In genomic region chr5:188488-189481, GRCh38 we compare ENCODE assay signal across 8 cellular contexts. TPM values are rescaled to one million over a fixed set of nuclear protein-coding genes. Genes with fewer than 3 reads are reported as not detected.
A peak's percentile ranks its signal among the peaks of the same experiment; 100 is the strongest.
DNase-seq lines count a peak whose midpoint lies in the region; ATAC-seq and TF ChIP-seq lines count a peak whose summit lies in the region.

No MANE protein-coding gene starts in this region.

- no peaks in the 10 kb centered on the region for H3K36me3 Mint-ChIP-seq in T-helper 1 cell treated with Interleukin-12 subunit alpha and Interleukin-12 subunit beta and Interleukin-4 antibody, amounts not matched to agents 30 μg/mL and 1 μg/mL, for 36 hours (ENCODE audit: low read depth)

- peak; percentile 96 for DNase-seq in GM13977 (ENCODE audit: low spot score)
- peak; percentile 64 for DNase-seq in NCI-H1436 treated with DMSO at 0.1 percent for 48 hours (lab: John Stamatoyannopoulos, UW)
- DNase-seq in amygdala (lab: John Stamatoyannopoulos, UW): peak in 53 of 56 donors; percentile 3 to 82 (median 56)
- peak; percentile 90 to 96 (median 95) for DNase-seq in right cardiac atrium
- peak; percentile 92 for DNase-seq in retina

- peak; percentile 77 for ATAC-seq in HG02798 (IDR thresholded peaks at IDR 0.05; ENCODE audit: poor library complexity, unreplicated experiment)
- ATAC-seq in right cardiac atrium: peak; percentile 73 to 77
- ATAC-seq in HG03520 (IDR thresholded peaks at IDR 0.05; ENCODE audit: unreplicated experiment): no peak

- peaks cover 8% of the 10 kb centered on the region for H3K4me1 Mint-ChIP-seq in T-helper 1 cell treated with Interleukin-12 subunit alpha and Interleukin-12 subunit beta and Interleukin-4 antibody, amounts not matched to agents 30 μg/mL and 1 μg/mL, for 36 hours (ENCODE audit: low read depth)

- peak; percentile 87 for TF ChIP-seq CTCF in GM13977 (IDR thresholded peaks at IDR 0.05; ENCODE audit: extremely low read depth, insufficient read depth, missing control alignments)

- in situ Hi-C loops in GM13977 (cut with MboI; ENCODE audit: low pct_unique_long_range_greater_than_20kb, low sequenced_read_pairs, unreplicated experiment): no loop called here

- intact Hi-C loops in right cardiac atrium (cut with DNase I): no loop called here

- WGBS in right cardiac atrium: 34% methylated on average over 37 of the region's 37 CpGs

- H3K9me3 ChIP-seq in right cardiac atrium (ENCODE audit: control insufficient read depth, low read length): no peaks in the 10 kb centered on the region

- H3K27ac Mint-ChIP-seq in T-helper 1 cell treated with Interleukin-12 subunit alpha and Interleukin-12 subunit beta and Interleukin-4 antibody, amounts not matched to agents 30 μg/mL and 1 μg/mL, for 36 hours: peak overlapping the region; percentile 41

- H3K4me1 ChIP-seq in right cardiac atrium (ENCODE audit: control insufficient read depth, insufficient read depth, low read length): peaks cover 4% of the 10 kb centered on the region

- no peaks in the 10 kb centered on the region for H3K9me3 Mint-ChIP-seq in T-helper 1 cell treated with Interleukin-12 subunit alpha and Interleukin-12 subunit beta and Interleukin-4 antibody, amounts not matched to agents 30 μg/mL and 1 μg/mL, for 36 hours

- H3K27me3 ChIP-seq in right cardiac atrium (ENCODE audit: control insufficient read depth, insufficient read depth): no peaks in the 10 kb centered on the region

- H3K27me3 Mint-ChIP-seq in T-helper 1 cell treated with Interleukin-12 subunit alpha and Interleukin-12 subunit beta and Interleukin-4 antibody, amounts not matched to agents 30 μg/mL and 1 μg/mL, for 36 hours (ENCODE audit: low read depth): no peaks in the 10 kb centered on the region

- H3K4me3 ChIP-seq in right cardiac atrium (ENCODE audit: low read length): no peak overlapping the region

- no peak overlapping the region for H3K27ac ChIP-seq in right cardiac atrium (ENCODE audit: low read length)

- H3K4me3 Mint-ChIP-seq in T-helper 1 cell treated with Interleukin-12 subunit alpha and Interleukin-12 subunit beta and Interleukin-4 antibody, amounts not matched to agents 30 μg/mL and 1 μg/mL, for 36 hours: no peak overlapping the region

RNA-seq across cellular contexts. Expression of gene LRRC14B, which starts 2.5 kb away (rescaled TPM):
- total RNA-seq in right cardiac atrium: 10 to 100 TPM in 3 of 4 donors, 1 to 10 TPM in 1; 6.3 to 51.1 (median 30.8) TPM
- 47.6 TPM for polyA plus RNA-seq in right cardiac atrium

RNA-seq across cellular contexts. Expression of gene CCDC127, which starts 29.2 kb away (rescaled TPM):
- 1 to 10 TPM; 8.1 to 9.8 (median 8.6) TPM for total RNA-seq in right cardiac atrium
- polyA plus RNA-seq in right cardiac atrium: 6.1 TPM

RNA-seq across cellular contexts. Expression of gene SDHA, which starts 29.3 kb away (rescaled TPM):
- 100 to 1,000 TPM; 370 to 452 (median 422) TPM for total RNA-seq in right cardiac atrium
- polyA plus RNA-seq in right cardiac atrium: 605 TPM
